Comparison of ENCODE assay signal across 7 cellular contexts in genomic region chr14:31622060-31622459, GRCh38.
"Had no signal": no experiment of that assay in that cellular context is flagged by ENCODE, and none has a peak within 500 bp of the region (broad histone marks: within the 10 kb centered on the region; RNA-seq: fewer than 3 reads in every experiment).

No MANE protein-coding gene starts in this region.

- H3K27ac Mint-ChIP-seq: IgD-negative memory B cell had no signal

- DNase-seq: IMR-90, KBM-7, KG1 had no signal

- H3K27me3 Mint-ChIP-seq: IgD-negative memory B cell had no signal

- FAIRE-seq: HTR-8/SVneo, K562 had no signal

- ATAC-seq: K562 had no signal

- H3K27ac ChIP-seq: HL-60 had no signal

- H3K4me3 ChIP-seq: K562 had no signal
